Comparison of ENCODE assay signal across 8 cellular contexts in the genomic region with DNA sequence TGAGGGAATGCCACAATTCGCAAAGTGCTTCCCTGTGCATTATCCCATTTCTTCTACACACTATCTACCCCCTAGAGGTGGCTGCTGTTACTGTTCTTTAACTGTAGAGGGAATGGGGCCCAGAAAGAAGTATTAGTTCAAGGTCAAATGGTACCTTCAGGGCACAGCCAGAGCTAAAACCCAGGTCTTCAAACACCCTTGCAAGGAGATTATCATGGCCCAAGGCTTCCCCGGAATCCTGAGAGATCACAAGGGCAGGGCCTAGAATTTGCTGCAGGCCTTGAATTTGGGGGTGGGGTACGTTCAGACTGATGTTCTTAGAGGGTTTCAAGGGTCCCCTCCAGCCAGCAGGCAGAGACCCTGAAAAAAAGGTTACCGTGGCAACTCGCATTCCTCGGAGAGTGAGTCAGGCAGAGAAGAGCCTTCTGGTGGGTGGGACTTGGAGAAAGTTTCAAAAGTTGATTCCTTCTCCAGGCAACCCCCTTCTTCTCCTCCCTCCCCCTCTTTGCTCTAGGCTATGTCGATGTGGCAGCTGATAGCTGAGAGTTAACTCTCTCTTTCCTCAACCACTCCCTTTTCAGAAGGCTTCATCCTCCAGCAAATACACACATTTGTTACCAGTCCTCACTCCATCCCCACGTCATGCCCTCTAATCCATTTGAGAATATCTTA. TPM values are rescaled to one million over a fixed set of nuclear protein-coding genes. Genes with fewer than 3 reads are reported as not detected.
A peak's percentile ranks its signal among the peaks of the same experiment; 100 is the strongest.
DNase-seq lines count a peak whose midpoint lies in the region; ATAC-seq and TF ChIP-seq lines count a peak whose summit lies in the region.

No MANE protein-coding gene starts in this region.

- H3K4me1 ChIP-seq in left lung (peaks cover 26 to 59% of the 10 kb centered on the region in 2 donors), upper lobe of left lung (peaks cover 45 to 54% (median 51%) of the 10 kb centered on the region in 4 donors)

- whole genome bisulfite sequencing in upper lobe of left lung, 2 donors = 25 to 34% methylated on average over 8 of the region's 8 CpGs

- peaks cover 0 to 7% of the 10 kb centered on the region in 2 donors for H3K27me3 ChIP-seq in left lung
- H3K27me3 ChIP-seq in upper lobe of left lung = no peaks in the 10 kb centered on the region
- no peaks in the 10 kb centered on the region for H3K27me3 ChIP-seq in WERI-Rb-1 (ENCODE audit: insufficient read depth, low read depth, severe bottlenecking)

- H3K27ac ChIP-seq in caudate nucleus (ENCODE audit: low read depth, low read length) (peak overlapping the region; percentile 88), left lung (peak overlapping the region; percentile 83 to 94), upper lobe of left lung (peak overlapping the region; percentile 78 to 91 (median 90)), WERI-Rb-1 (no peak overlapping the region)

- H3K36me3 ChIP-seq in left lung = no peaks in the 10 kb centered on the region
- H3K36me3 ChIP-seq in upper lobe of left lung = peaks cover 0 to 13% (median 2%) of the 10 kb centered on the region in 4 donors
- no peaks in the 10 kb centered on the region for H3K36me3 ChIP-seq in WERI-Rb-1

- intact Hi-C loops in Right ventricle myocardium inferior (cut with DNase I) (no loop called here), cardiac septum (cut with DNase I) (no loop called here), left lung (cut with DNase I) (no loop called here)

- no peak for DNase-seq in Right ventricle myocardium inferior (ENCODE audit: missing footprints)
- no peak for DNase-seq in cardiac septum (ENCODE audit: low spot score)
- DNase-seq in caudate nucleus (lab: John Stamatoyannopoulos, UW) = peak in 27 of 61 donors; percentile 12 to 69 (median 30)
- DNase-seq in left lung = no peak
- no peak for DNase-seq in upper lobe of left lung
- no peak for DNase-seq in WERI-Rb-1

- H3K9me3 ChIP-seq in left lung = no peaks in the 10 kb centered on the region
- H3K9me3 ChIP-seq in upper lobe of left lung = no peaks in the 10 kb centered on the region
- H3K9me3 ChIP-seq in WERI-Rb-1 (ENCODE audit: severe bottlenecking) = no peaks in the 10 kb centered on the region

- H3K4me3 ChIP-seq in left lung = peak overlapping the region; percentile 52 to 56
- H3K4me3 ChIP-seq in upper lobe of left lung = peak overlapping the region; percentile 54 to 69 (median 58)
- no peak overlapping the region for H3K4me3 ChIP-seq in WERI-Rb-1 (ENCODE audit: low read depth, low read length)

- TF ChIP-seq POLR2A in upper lobe of left lung (IDR thresholded peaks at IDR 0.05) = peak in 2 of 4 donors; percentile 34 to 47

- TF ChIP-seq CTCF in left lung (IDR thresholded peaks at IDR 0.05) = no peak
- peak in 1 of 6 experiments; percentile 21 for TF ChIP-seq CTCF in upper lobe of left lung (IDR thresholded peaks at IDR 0.05)
- no peak for TF ChIP-seq CTCF in WERI-Rb-1 (IDR thresholded peaks at IDR 0.05; ENCODE audit: low read depth, low read length)

- no peak for TF ChIP-seq EP300 in upper lobe of left lung (IDR thresholded peaks at IDR 0.05)

- ATAC-seq in Right ventricle myocardium inferior (peak; percentile 43), left lung (peak; percentile 70), upper lobe of left lung (ENCODE audit: low FRiP score in 2 of 2) (peak; percentile 68 to 69), GM19328 (IDR thresholded peaks at IDR 0.05; ENCODE audit: unreplicated experiment) (no peak), GM21576 (IDR thresholded peaks at IDR 0.05; ENCODE audit: unreplicated experiment) (no peak)

RNA-seq across cellular contexts. Expression of gene SPARC, which starts 1.9 kb away (rescaled TPM):
- total RNA-seq in Right ventricle myocardium inferior = 517 TPM
- 539 TPM for total RNA-seq in cardiac septum
- total RNA-seq in left lung = 1,000 to 10,000 TPM; 1,647 to 5,045 TPM
- 1,000 to 10,000 TPM in 1 of 6 donors, 100 to 1,000 TPM in 5; 234 to 1,553 (median 581) TPM for total RNA-seq in upper lobe of left lung

Comparison
In these comparisons a context has a peak if more than half of its experiments do, and no peak if none do; other contexts are left out.
1. ATAC-seq: peak in Right ventricle myocardium inferior (single experiment), left lung (single experiment) and upper lobe of left lung (2 of 2); none in GM19328 (single experiment) and GM21576 (single experiment).